Comparison of ENCODE assay signal across 13 cellular contexts in the genomic region with DNA sequence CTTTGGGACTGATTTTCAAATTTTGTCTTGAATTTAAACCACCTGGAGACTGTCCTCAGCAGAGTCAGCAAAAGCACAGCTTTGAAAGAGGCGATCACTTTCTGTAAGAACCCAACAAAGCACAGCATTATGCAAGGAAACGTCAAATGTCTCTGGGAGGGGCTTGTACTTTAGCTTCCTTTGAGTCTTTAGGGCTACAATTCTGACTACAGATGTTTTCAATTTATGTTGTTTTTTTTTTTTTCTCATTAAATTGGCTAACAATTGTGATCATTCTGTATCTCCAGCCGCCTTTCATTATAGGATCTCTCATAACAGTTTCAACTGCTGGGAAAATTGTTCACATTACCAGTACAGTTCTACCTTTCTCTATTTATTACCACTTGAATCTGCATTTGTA. TPM values are rescaled to one million over a fixed set of nuclear protein-coding genes. Genes with fewer than 3 reads are reported as not detected.
A peak's percentile ranks its signal among the peaks of the same experiment; 100 is the strongest.
DNase-seq lines count a peak whose midpoint lies in the region; ATAC-seq and TF ChIP-seq lines count a peak whose summit lies in the region.
"Had no signal": no experiment of that assay in that cellular context is flagged by ENCODE, and none has a peak within 500 bp of the region (broad histone marks: within the 10 kb centered on the region; RNA-seq: fewer than 3 reads in every experiment).

No MANE protein-coding gene starts in this region.

- BruUV-seq in PC-9 (replicated peaks; lab: Mats Ljungman, UMichigan): no TSS peak

- no peak overlapping the region for H4K91ac ChIP-seq in neuronal stem cell (ENCODE audit: low read depth, low read length, poor library complexity)

- H3K9ac ChIP-seq in neuronal stem cell (ENCODE audit: low read depth, low read length, poor library complexity): no peak overlapping the region

- no peaks in the 10 kb centered on the region for H3K79me1 ChIP-seq in neuronal stem cell (ENCODE audit: low read depth, low read length)

- 0 out of 2 replicates have a peak overlapping the region, but pooled peaks have one; percentile 62 for H2AFZ ChIP-seq in PC-9
- H2AFZ ChIP-seq in neuronal stem cell (ENCODE audit: low read length): peak overlapping the region; percentile 43

- no peak overlapping the region for H2BK120ac ChIP-seq in neuronal stem cell (ENCODE audit: low read depth, low read length)

- no peak overlapping the region for H3K23ac ChIP-seq in neuronal stem cell (ENCODE audit: low read depth, low read length, poor library complexity)

- no peak overlapping the region for H3K14ac ChIP-seq in neuronal stem cell (ENCODE audit: low read length)

- WGBS in neuronal stem cell (ENCODE audit: extremely low coverage in 2 of 2, insufficient read length in 2 of 2, insufficient replicate concordance in 1 of 2), 2 donors: no CpG with 5 or more reads among the region's 3 CpGs
- 86 to 87% methylated on average over 3 of the region's 3 CpGs for WGBS in aorta, 2 donors

- POLR2A ChIA-PET in PC-9 (lab: Charles Lee; ENCODE audit: unreplicated experiment): no interaction called here

- H3K4me3 ChIP-seq in PC-9 (no peak overlapping the region), fibroblast of mammary gland (ENCODE audit: control insufficient read depth, low read depth, low read length) (peak overlapping the region; percentile 14), neuronal stem cell (ENCODE audit: low read length in 2 of 2) (no peak overlapping the region), aorta (ENCODE audit: low read length in 2 of 2) (no peak overlapping the region)

- H3K27me3 ChIP-seq in PC-9 (ENCODE audit: insufficient read depth, low read depth): no peaks in the 10 kb centered on the region
- H3K27me3 ChIP-seq in neuronal stem cell (ENCODE audit: control insufficient read depth in 3 of 3, insufficient read depth in 3 of 3, low read depth in 1 of 3, low read length in 3 of 3): no peaks in the 10 kb centered on the region
- no peaks in the 10 kb centered on the region for H3K27me3 ChIP-seq in aorta (ENCODE audit: control insufficient read depth in 1 of 2, insufficient read depth in 2 of 2, low read length in 1 of 2)

- H3K4me1 ChIP-seq in PC-9 (replicated peaks; ENCODE audit: insufficient read depth) (no peaks in the 10 kb centered on the region; the same call in 1 of the 2 replicates), neuronal stem cell (ENCODE audit: control insufficient read depth in 2 of 2, insufficient read depth in 1 of 2, low read depth in 1 of 2, low read length in 2 of 2) (peaks cover 0 to 2% of the 10 kb centered on the region in 2 donors), aorta (ENCODE audit: control insufficient read depth in 1 of 2, insufficient read depth in 2 of 2, low read length in 2 of 2) (peaks cover 4 to 12% of the 10 kb centered on the region in 2 donors)

- H3K79me2 ChIP-seq in PC-9 (ENCODE audit: low read depth): no peaks in the 10 kb centered on the region

- TF ChIP-seq CTCF in PC-9 (conservative IDR thresholded peaks at IDR 0.05) (no peak), fibroblast of mammary gland (conservative IDR thresholded peaks at IDR 0.05; ENCODE audit: control insufficient read depth, insufficient read depth, low read depth, low read length) (no peak)

- no peak overlapping the region for H3K4ac ChIP-seq in neuronal stem cell (ENCODE audit: low read length)

- H3K9me2 ChIP-seq in PC-9 (ENCODE audit: insufficient read depth): no peaks in the 10 kb centered on the region

- no peak overlapping the region for H2BK12ac ChIP-seq in neuronal stem cell (ENCODE audit: low read length)

- no peak overlapping the region for H2AK5ac ChIP-seq in neuronal stem cell (ENCODE audit: low read depth, low read length)

- no peaks in the 10 kb centered on the region for H3K9me3 ChIP-seq in PC-9 (ENCODE audit: insufficient read depth, low read depth)
- H3K9me3 ChIP-seq in neuronal stem cell (replicated peaks in 1 of 2; ENCODE audit: control insufficient read depth in 2 of 2, insufficient read depth in 1 of 2, low read depth in 1 of 2, low read length in 2 of 2): no peaks in the 10 kb centered on the region
- H3K9me3 ChIP-seq in aorta (ENCODE audit: control insufficient read depth, low read length): no peaks in the 10 kb centered on the region

- H3K27ac ChIP-seq in PC-9: no peak overlapping the region
- no peak overlapping the region for H3K27ac ChIP-seq in neuronal stem cell (replicated peaks; ENCODE audit: low read length)
- H3K27ac ChIP-seq in aorta (ENCODE audit: low read depth in 1 of 2, low read length in 2 of 2): no peak overlapping the region

- DNase-seq in PC-9 (no peak), fibroblast of mammary gland (ENCODE audit: low read depth) (peak; percentile 96), neuronal stem cell (ENCODE audit: low spot score) (no peak), aorta (no peak), HK-2 (ENCODE audit: unreplicated experiment) (no peak), Kasumi-1 (lab: John Stamatoyannopoulos, UW) (no peak), NCI-H1694 (lab: John Stamatoyannopoulos, UW) (no peak)
- DNase-seq: activated CD8-positive, alpha-beta memory T cell treated with anti-CD3 and anti-CD28 coated beads, Interleukin-2, amount 50 U/mL, for 48 hours; activated naive CD8-positive, alpha-beta T cell treated with anti-CD3 and anti-CD28 coated beads, Interleukin-2, amount 10 ng/mL, durations not matched to agents 7 days and 5 days; effector CD4-positive, alpha-beta T cell; hypothalamus; NCI-H1048; NCI-H510A had no signal

- intact Hi-C loops in PC-9 (cut with micrococcal nuclease; ENCODE audit: unreplicated experiment) (no loop called here), aorta (cut with DNase I) (no loop called here)

- no peaks in the 10 kb centered on the region for H4K20me1 ChIP-seq in PC-9 (ENCODE audit: insufficient read depth)

- CTCF ChIA-PET in PC-9 (lab: Charles Lee): no interaction called here

- H3K4me2 ChIP-seq in PC-9: no peak overlapping the region
- H3K4me2 ChIP-seq in neuronal stem cell (ENCODE audit: insufficient read depth, low read length, poor library complexity, severe bottlenecking): no peak overlapping the region

- H4K8ac ChIP-seq in neuronal stem cell (ENCODE audit: low read depth, low read length): no peak overlapping the region

- H3K36me3 ChIP-seq in PC-9 (ENCODE audit: low read depth) (no peaks in the 10 kb centered on the region), neuronal stem cell (replicated peaks in 1 of 2; ENCODE audit: control insufficient read depth in 2 of 2, insufficient read depth in 2 of 2, low read length in 2 of 2) (no peaks in the 10 kb centered on the region), aorta (ENCODE audit: control insufficient read depth in 1 of 2, insufficient read depth in 2 of 2, low read length in 1 of 2) (no peaks in the 10 kb centered on the region)

- no peak overlapping the region for H2BK5ac ChIP-seq in neuronal stem cell (ENCODE audit: low read length)

- no peak overlapping the region for H3K18ac ChIP-seq in neuronal stem cell (ENCODE audit: low read length)

- no peaks in the 10 kb centered on the region for H3F3A ChIP-seq in PC-9 (ENCODE audit: insufficient read depth, low read depth)

- H2BK15ac ChIP-seq in neuronal stem cell (ENCODE audit: low read length): no peak overlapping the region

- peak; percentile 59 for ATAC-seq in aorta (ENCODE audit: low FRiP score)

RNA-seq across cellular contexts. Expression of gene COL3A1, which starts 48.3 kb away (rescaled TPM):
- total RNA-seq in PC-9 (2021) (not detected in 2 replicates), aorta (1,000 to 10,000 TPM in 1 of 2 donors, 100 to 1,000 TPM in 1; 673 to 1,346 TPM)
- 0.06 TPM for polyA plus RNA-seq in neuronal stem cell (2013, experiment 1 of 2)
- 0.11 TPM for polyA plus RNA-seq in neuronal stem cell (2013, experiment 2 of 2)
- polyA plus RNA-seq in aorta: 100 to 1,000 TPM; 155 to 875 TPM
- total RNA-seq: activated naive CD8-positive, alpha-beta T cell treated with anti-CD3 and anti-CD28 coated beads, Interleukin-2, amount 10 ng/mL, durations not matched to agents 7 days and 5 days had no signal

Comparison
In these comparisons a context has a peak if more than half of its experiments do, and no peak if none do; other contexts are left out.
1. RNA of gene COL3A1, which starts 48.3 kb away (total RNA-seq): 673 to 1,346 TPM in aorta; not detected in PC-9; every median in the first group is over 100 times any median in the second.